In the genomic region with DNA sequence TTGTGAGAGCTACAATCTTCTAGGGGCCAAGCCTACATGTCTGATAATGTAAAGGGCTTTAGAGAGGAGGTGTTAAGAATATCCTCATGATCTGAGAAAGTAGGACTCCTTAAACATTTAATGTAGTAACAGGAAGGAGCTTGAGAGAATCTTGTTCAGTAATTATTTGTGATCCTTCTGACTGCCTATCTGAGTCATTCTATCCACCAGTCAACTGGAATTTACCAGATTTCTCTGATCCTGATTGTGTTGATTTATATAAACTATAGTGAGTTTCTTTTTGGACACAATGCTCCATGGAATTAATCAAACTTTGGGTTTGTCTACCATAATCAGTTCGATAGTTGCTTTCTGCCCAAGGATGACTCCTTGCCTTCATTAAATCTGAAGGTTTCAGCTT, we compare ENCODE assay signal across 18 cellular contexts.
DNase-seq lines count a peak whose midpoint lies in the region; ATAC-seq, FAIRE-seq and TF ChIP-seq lines count a peak whose summit lies in the region.
"Had no signal": no experiment of that assay in that cellular context is flagged by ENCODE, and none has a peak within 500 bp of the region (broad histone marks: within the 10 kb centered on the region; RNA-seq: fewer than 3 reads in every experiment).

No MANE protein-coding gene starts in this region.

- FAIRE-seq in endothelial cell of umbilical vein (lab: Jason Lieb, UNC): peak; percentile 55
- FAIRE-seq: G401.6, GM12892 had no signal

- H3K4ac ChIP-seq in IMR-90 (ENCODE audit: low read depth, low read length): peak overlapping the region; percentile 65

- H2BK15ac ChIP-seq in IMR-90 (ENCODE audit: low read depth, low read length): peak overlapping the region; percentile 70; the same call in 1 of the 3 replicates

- peak overlapping the region; percentile 72 for H2BK120ac ChIP-seq in IMR-90 (ENCODE audit: low read depth, low read length)

- H3K4me2 ChIP-seq in IMR-90 (ENCODE audit: low read depth, low read length) (no peak overlapping the region; the same call in 1 of the 2 replicates), endothelial cell of umbilical vein (ENCODE audit: insufficient read depth, low read length) (no peak overlapping the region), hepatocyte (no peak overlapping the region)
- H3K4me2 ChIP-seq: BLaER1, GM23338 had no signal

- no peak overlapping the region for H2AK9ac ChIP-seq in IMR-90 (replicated peaks; ENCODE audit: low read depth, low read length, poor library complexity)

- H4K20me1 ChIP-seq in IMR-90 (ENCODE audit: insufficient read depth, low read length): no peaks in the 10 kb centered on the region
- H4K20me1 ChIP-seq in endothelial cell of umbilical vein (replicated peaks; ENCODE audit: control insufficient read depth, extremely low read depth, insufficient read depth, low read length): no peaks in the 10 kb centered on the region
- no peaks in the 10 kb centered on the region for H4K20me1 ChIP-seq in hepatocyte (ENCODE audit: insufficient read depth, poor library complexity, severe bottlenecking)
- H4K20me1 ChIP-seq: BLaER1 had no signal

- POLR2A ChIA-PET in IMR-90 (lab: Charles Lee; ENCODE audit: unreplicated experiment): no interaction called here
- POLR2A ChIA-PET in endothelial cell of umbilical vein (lab: Charles Lee): no interaction called here

- BruUV-seq in IMR-90 (replicated peaks; lab: Mats Ljungman, UMichigan) (no TSS peak), endothelial cell of umbilical vein (replicated peaks; lab: Mats Ljungman, UMichigan) (no TSS peak)

- no peaks in the 10 kb centered on the region for H3K9me2 ChIP-seq in hepatocyte (replicated peaks; ENCODE audit: insufficient read depth)

- WGBS in IMR-90 (ENCODE audit: extremely low coverage in 2 of 2, insufficient read length in 1 of 2), 2 experiments: no CpG with 5 or more reads among the region's 1 CpG
- 100% methylated on average over 1 of the region's 1 CpG for WGBS in hepatocyte (ENCODE audit: low lambda C conversion rate, missing lambda C conversion rate)
- WGBS in adrenal gland, 4 donors: 89 to 95% (median 91%) methylated on average over 1 of the region's 1 CpG

- 0 out of 2 replicates have a peak overlapping the region, but pooled peaks have one; percentile 69 for H3K23ac ChIP-seq in IMR-90 (ENCODE audit: low read depth, low read length)

- ATAC-seq in IMR-90 (ENCODE audit: low read depth): peak; percentile 71
- ATAC-seq: CD8-positive, alpha-beta T cell; GM23338; HCT116 had no signal

- H3K9me1 ChIP-seq in IMR-90 (ENCODE audit: insufficient read depth, low read length) (peaks cover 5% of the 10 kb centered on the region), endothelial cell of umbilical vein (replicated peaks; ENCODE audit: control insufficient read depth, extremely low read depth, insufficient read depth, low read length) (no peaks in the 10 kb centered on the region)

- no peak overlapping the region for H3K56ac ChIP-seq in IMR-90 (ENCODE audit: extremely low read depth, insufficient read depth, low read length)

- H3K9ac ChIP-seq in IMR-90 (ENCODE audit: low read depth, low read length): no peak overlapping the region
- no peak overlapping the region for H3K9ac ChIP-seq in endothelial cell of umbilical vein (replicated peaks; ENCODE audit: extremely low read depth, insufficient read depth, low read length)
- H3K9ac ChIP-seq: BLaER1 had no signal

- H3K27me3 ChIP-seq in IMR-90 (ENCODE audit: control insufficient read depth, insufficient read depth, low read length): no peaks in the 10 kb centered on the region
- H3K27me3 ChIP-seq in endothelial cell of umbilical vein (ENCODE audit: control insufficient read depth in 2 of 2, insufficient read depth in 2 of 2, low read length in 2 of 2): peaks cover 0 to 3% of the 10 kb centered on the region in 2 experiments
- H3K27me3 ChIP-seq in hepatocyte: no peaks in the 10 kb centered on the region
- no peaks in the 10 kb centered on the region for H3K27me3 ChIP-seq in adrenal gland
- H3K27me3 ChIP-seq: BLaER1 had no signal

- peak overlapping the region; percentile 83 for H2BK20ac ChIP-seq in IMR-90 (ENCODE audit: low read depth, low read length)

- H3K4me1 ChIP-seq in IMR-90 (ENCODE audit: control insufficient read depth, insufficient read depth, low read length) (peaks cover 11% of the 10 kb centered on the region; the same call in 1 of the 2 replicates), endothelial cell of umbilical vein (ENCODE audit: control insufficient read depth, extremely low read depth, insufficient read depth, low read length) (no peaks in the 10 kb centered on the region), hepatocyte (ENCODE audit: insufficient read depth) (no peaks in the 10 kb centered on the region), adrenal gland (replicated peaks in 1 of 2) (no peaks in the 10 kb centered on the region)
- H3K4me1 ChIP-seq: BLaER1, Caco-2 had no signal

- peak; percentile 58 for DNase-seq in IMR-90
- DNase-seq in endothelial cell of umbilical vein (ENCODE audit: low read depth, low spot score): no peak
- DNase-seq in hepatocyte (ENCODE audit: low spot score): no peak
- DNase-seq in adrenal gland: no peak
- DNase-seq in NCI-H1436 (lab: John Stamatoyannopoulos, UW): no peak
- no peak for DNase-seq in NCI-H2107 (lab: John Stamatoyannopoulos, UW)
- DNase-seq: Caco-2; CD4-positive, CD25-positive, alpha-beta regulatory T cell; CD8-positive, alpha-beta T cell; DMS153; DND-41; H9 had no signal

- TF ChIP-seq CTCF in IMR-90 (conservative IDR thresholded peaks at IDR 0.05; ENCODE audit: low read depth, low read length): no peak
- TF ChIP-seq CTCF in endothelial cell of umbilical vein (IDR thresholded peaks at IDR 0.05; ENCODE audit: extremely low read depth in 1 of 2, insufficient read depth in 1 of 2, low read depth in 1 of 2, low read length in 2 of 2): no peak
- no peak for TF ChIP-seq CTCF in hepatocyte (IDR thresholded peaks at IDR 0.05; ENCODE audit: poor library complexity)
- TF ChIP-seq CTCF in adrenal gland (IDR thresholded peaks at IDR 0.05): no peak

- H3K27ac ChIP-seq in IMR-90 (ENCODE audit: insufficient read depth, low read length) (peak overlapping the region; percentile 5; the same call in 1 of the 2 replicates), endothelial cell of umbilical vein (ENCODE audit: insufficient read depth, low read depth, low read length) (no peak overlapping the region), hepatocyte (peak overlapping the region; percentile 9), adrenal gland (no peak overlapping the region)
- H3K27ac ChIP-seq: BLaER1, C4-2B had no signal

- H2AK5ac ChIP-seq in IMR-90 (ENCODE audit: low read depth, low read length): peak overlapping the region; percentile 73

- no peak for TF ChIP-seq POLR2A in IMR-90 (IDR thresholded peaks at IDR 0.05; ENCODE audit: low read depth, low read length)
- no peak for TF ChIP-seq POLR2A in endothelial cell of umbilical vein (IDR thresholded peaks at IDR 0.05; ENCODE audit: low read depth, low read length)
- TF ChIP-seq POLR2A in adrenal gland (IDR thresholded peaks at IDR 0.05): no peak

- H3K14ac ChIP-seq in IMR-90 (replicated peaks; ENCODE audit: low read depth, low read length): peak overlapping the region; percentile 62

- peak overlapping the region; percentile 50 for H4K91ac ChIP-seq in IMR-90 (ENCODE audit: insufficient read depth, low read depth, low read length)

- no peaks in the 10 kb centered on the region for H3K79me2 ChIP-seq in endothelial cell of umbilical vein (ENCODE audit: control insufficient read depth, insufficient read depth, low read length)
- H3K79me2 ChIP-seq in hepatocyte: no peaks in the 10 kb centered on the region

- H3K4me3 ChIP-seq in IMR-90 (ENCODE audit: insufficient read depth, low read depth, low read length) (no peak overlapping the region), endothelial cell of umbilical vein (replicated peaks in 1 of 3; ENCODE audit: insufficient read depth in 1 of 3, low read depth in 1 of 3, low read length in 3 of 3) (no peak overlapping the region), hepatocyte (no peak overlapping the region), adrenal gland (no peak overlapping the region)
- H3K4me3 ChIP-seq: BLaER1, GM23338 had no signal

- H2AFZ ChIP-seq in IMR-90 (replicated peaks; ENCODE audit: low read length, poor library complexity): no peak overlapping the region
- H2AFZ ChIP-seq in endothelial cell of umbilical vein (ENCODE audit: low read depth, low read length): no peak overlapping the region
- H2AFZ ChIP-seq in hepatocyte: no peak overlapping the region
- H2AFZ ChIP-seq: GM23338 had no signal

- CTCF ChIA-PET in IMR-90 (lab: Yijun Ruan, JAX): interaction anchor here (1.4 kb wide), 1 partner anchor 25 kb away, joined by 4 read pairs; no protein-coding TSS in a partner anchor
- CTCF ChIA-PET in endothelial cell of umbilical vein (lab: Charles Lee): interaction anchor here (1.6 kb wide), 1 partner anchor 12 kb away, joined by 4 read pairs; no protein-coding TSS in a partner anchor

- dilution Hi-C loops in IMR-90 (cut with HindIII; ENCODE audit: low sequenced_read_pairs, unreplicated experiment) (no loop called here), endothelial cell of umbilical vein (cut with MboI; ENCODE audit: extremely low pct_ligation_motif_present, low sequenced_read_pairs) (no loop called here)

- H3K18ac ChIP-seq in IMR-90 (ENCODE audit: low read depth, low read length): peak overlapping the region; percentile 88

- 0 out of 2 replicates have a peak, but pooled peaks cover 1% of the 10 kb centered on the region for H3K36me3 ChIP-seq in IMR-90 (ENCODE audit: control insufficient read depth, insufficient read depth, low read length)
- no peaks in the 10 kb centered on the region for H3K36me3 ChIP-seq in endothelial cell of umbilical vein (ENCODE audit: control insufficient read depth in 2 of 2, extremely low read depth in 1 of 2, insufficient read depth in 2 of 2, low read length in 2 of 2)
- no peaks in the 10 kb centered on the region for H3K36me3 ChIP-seq in hepatocyte (replicated peaks; ENCODE audit: insufficient read depth, low read depth)
- H3K36me3 ChIP-seq in adrenal gland (replicated peaks in 1 of 2): no peaks in the 10 kb centered on the region
- H3K36me3 ChIP-seq: BLaER1 had no signal

- TF ChIP-seq RAD21 in IMR-90 (IDR thresholded peaks at IDR 0.05; ENCODE audit: low read length): no peak

- no peaks in the 10 kb centered on the region for H3K79me1 ChIP-seq in IMR-90 (ENCODE audit: low read depth in 1 of 2, low read length in 2 of 2)

- H4K8ac ChIP-seq in IMR-90 (ENCODE audit: low read depth in 2 of 2, low read length in 2 of 2): peak overlapping the region; percentile 29 to 76; a peak in 3 of 4 replicates

- in situ Hi-C loops in IMR-90 (cut with MboI; ENCODE audit: low sequenced_read_pairs): no loop called here

- H2BK5ac ChIP-seq in IMR-90 (ENCODE audit: low read depth, low read length, poor library complexity, severe bottlenecking): peak overlapping the region; percentile 75

- H3K9me3 ChIP-seq in IMR-90 (ENCODE audit: control insufficient read depth, insufficient read depth, low read length) (no peaks in the 10 kb centered on the region), endothelial cell of umbilical vein (replicated peaks; ENCODE audit: control insufficient read depth, insufficient read depth, low read length) (no peaks in the 10 kb centered on the region), hepatocyte (ENCODE audit: low read depth) (no peaks in the 10 kb centered on the region), adrenal gland (replicated peaks in 1 of 3) (no peaks in the 10 kb centered on the region)
- H3K9me3 ChIP-seq: Caco-2 had no signal

- intact Hi-C loops in IMR-90 (cut with micrococcal nuclease): no loop called here
- intact Hi-C loops in endothelial cell of umbilical vein (cut with micrococcal nuclease): no loop called here
- intact Hi-C loops in adrenal gland (cut with DNase I): no loop called here

- peak overlapping the region; percentile 32; the same call in 1 of the 2 replicates for H4K5ac ChIP-seq in IMR-90 (ENCODE audit: low read depth, low read length)

Comparison
In these comparisons a context has a peak if more than half of its experiments do, and no peak if none do; other contexts are left out.
1. H3K27ac ChIP-seq: peak in IMR-90 (single experiment) and hepatocyte (single experiment); none in endothelial cell of umbilical vein (single experiment) and adrenal gland (0 of 5).